Comparison of ENCODE assay signal across 1 cellular context in the genomic region with DNA sequence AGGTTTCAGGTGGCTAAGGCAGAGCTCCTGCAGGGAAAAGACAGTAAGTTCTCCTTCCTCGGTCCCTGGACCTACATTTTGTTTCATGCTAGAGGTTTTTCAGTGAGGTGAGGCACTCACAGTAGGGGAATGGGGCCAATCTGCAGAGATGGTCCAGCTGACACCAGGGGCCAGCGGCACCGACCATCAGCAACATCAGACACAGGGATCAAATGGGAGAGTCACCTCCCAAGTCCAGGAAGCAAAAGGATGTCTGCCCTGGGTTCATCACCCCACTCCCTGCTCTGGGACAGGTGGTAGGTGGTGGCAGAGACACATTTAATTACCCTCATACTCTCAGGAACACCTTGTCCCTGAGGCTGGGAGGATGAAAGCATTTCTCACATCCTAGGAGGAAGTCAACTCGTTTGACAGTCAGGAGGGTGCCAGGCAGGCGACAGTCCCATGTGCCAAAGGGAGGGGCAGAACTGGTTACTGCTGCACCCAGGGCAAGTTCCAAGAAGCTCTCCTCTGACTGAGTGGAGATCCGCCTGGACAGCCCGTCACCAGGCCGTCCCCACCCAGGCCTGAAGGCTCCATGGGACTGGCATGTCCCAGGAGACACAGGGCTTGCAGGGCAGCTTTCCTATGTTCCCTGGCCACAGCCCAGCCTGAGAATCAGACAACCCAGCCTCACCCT.
TF ChIP-seq lines count a peak whose summit lies in the region.

No MANE protein-coding gene starts in this region.

TF ChIP-seq in K562, 482 proteins besides CTCF, POLR2A, EP300 and RAD21:
- TF ChIP-seq ERF (CRISPR knock-in tag; IDR thresholded peaks at IDR 0.05) (no peak), MEF2A (IDR thresholded peaks at IDR 0.05; ENCODE audit: control insufficient read depth, low read depth, low read length) (no peak), POLR2H (tag; IDR thresholded peaks at IDR 0.05; ENCODE audit: low read depth) (no peak), ZFP30 (CRISPR knock-in tag; IDR thresholded peaks at IDR 0.05; ENCODE audit: borderline replicate concordance) (no peak), SRSF3 (IDR thresholded peaks at IDR 0.05; ENCODE audit: insufficient read depth, low read length) (no peak), SIN3B (IDR thresholded peaks at IDR 0.05; ENCODE audit: low read depth) (no peak), SP1 (CRISPR knock-in tag; IDR thresholded peaks at IDR 0.05) (no peak), ZNF707 (CRISPR knock-in tag; conservative IDR thresholded peaks at IDR 0.05) (no peak)
TF ChIP-seq in K562: peak in this region for 0.
